1 cellular context compared by ENCODE assay signal in genomic region chr2:24486628-24487027, GRCh38.
A peak's percentile ranks its signal among the peaks of the same experiment; 100 is the strongest.
TF ChIP-seq lines count a peak whose summit lies in the region.

No MANE protein-coding gene starts in this region.

TF ChIP-seq in K562, 482 proteins besides CTCF, POLR2A, EP300 and RAD21 (continued from another document):
- TF ChIP-seq ZBTB40 (IDR thresholded peaks at IDR 0.05) (0 out of 2 replicates have a peak, but pooled peaks have one; percentile 54), ZBTB40 (CRISPR knock-in tag; IDR thresholded peaks at IDR 0.05) (no peak)
